Comparison of ENCODE assay signal across 22 cellular contexts in genomic region chr22:47352920-47353700, GRCh38.
"Had no signal": no experiment of that assay in that cellular context is flagged by ENCODE, and none has a peak within 500 bp of the region (broad histone marks: within the 10 kb centered on the region; RNA-seq: fewer than 3 reads in every experiment).

No MANE protein-coding gene starts in this region.

- H3K27ac ChIP-seq: breast epithelium, heart left ventricle, neural progenitor cell, suprapubic skin, transverse colon had no signal

- H3K4me3 ChIP-seq: breast epithelium, heart left ventricle, neural progenitor cell, suprapubic skin, transverse colon had no signal

- H3K27ac Mint-ChIP-seq: activated naive CD8-positive, alpha-beta T cell treated with anti-CD3 and anti-CD28 coated beads, Interleukin-2, amount 10 ng/mL, durations not matched to agents 7 days and 5 days; activated T-helper 1 cell treated with anti-CD3 and anti-CD28 coated beads, Interleukin-12 subunit alpha, Interleukin-12 subunit beta, Interleukin-2, Interleukin-4 antibody, amounts not matched to agents 30 ng/mL and 10 ng/mL and 1 ng/mL, durations not matched to agents 14 hours and 24 hours and 36 hours; mesothelial cell of epicardium; neural progenitor cell; progenitor cell of endocrine pancreas; stimulated activated naive CD8-positive, alpha-beta T cell treated with anti-CD3 and anti-CD28 coated beads, Interleukin-15, Interleukin-2, amounts not matched to agents 100 ng/mL and 50 ng/mL, for 24 hours had no signal

- H3K9me3 ChIP-seq: suprapubic skin, transverse colon had no signal

- H3K4me3 Mint-ChIP-seq: activated naive CD8-positive, alpha-beta T cell treated with anti-CD3 and anti-CD28 coated beads, Interleukin-2, amount 10 ng/mL, durations not matched to agents 7 days and 5 days; activated T-helper 1 cell treated with anti-CD3 and anti-CD28 coated beads, Interleukin-12 subunit alpha, Interleukin-12 subunit beta, Interleukin-2, Interleukin-4 antibody, amounts not matched to agents 30 ng/mL and 10 ng/mL and 1 ng/mL, durations not matched to agents 14 hours and 24 hours and 36 hours; mesothelial cell of epicardium; naive thymus-derived CD8-positive, alpha-beta T cell; neural progenitor cell; stimulated activated naive CD8-positive, alpha-beta T cell treated with anti-CD3 and anti-CD28 coated beads, Interleukin-15, Interleukin-2, amounts not matched to agents 100 ng/mL and 50 ng/mL, for 24 hours had no signal

- H3K27me3 Mint-ChIP-seq: progenitor cell of endocrine pancreas had no signal

- H3K36me3 Mint-ChIP-seq: activated naive CD8-positive, alpha-beta T cell treated with anti-CD3 and anti-CD28 coated beads, Interleukin-2, amount 10 ng/mL, durations not matched to agents 7 days and 5 days; naive thymus-derived CD8-positive, alpha-beta T cell; neural progenitor cell had no signal

- H3K9me3 Mint-ChIP-seq: activated naive CD8-positive, alpha-beta T cell treated with anti-CD3 and anti-CD28 coated beads, Interleukin-2, amount 10 ng/mL, durations not matched to agents 7 days and 5 days; activated T-helper 1 cell treated with anti-CD3 and anti-CD28 coated beads, Interleukin-12 subunit alpha, Interleukin-12 subunit beta, Interleukin-2, Interleukin-4 antibody, amounts not matched to agents 30 ng/mL and 10 ng/mL and 1 ng/mL, durations not matched to agents 14 hours and 24 hours and 36 hours; stimulated activated naive CD8-positive, alpha-beta T cell treated with anti-CD3 and anti-CD28 coated beads, Interleukin-15, Interleukin-2, amounts not matched to agents 100 ng/mL and 50 ng/mL, for 24 hours had no signal

- H3K36me3 ChIP-seq: breast epithelium, heart left ventricle, neural progenitor cell, suprapubic skin, transverse colon had no signal

- H3K9ac ChIP-seq: neural progenitor cell had no signal

- DNase-seq: activated CD4-positive, alpha-beta T cell treated with anti-CD3 and anti-CD28 coated beads for 4 hours; activated CD4-positive, alpha-beta T cell treated with anti-CD3 and anti-CD28 coated beads, Interleukin-2, amount 50 U/mL, for 48 hours; activated CD4-positive, CD25-positive, alpha-beta regulatory T cell; activated naive CD4-positive, alpha-beta T cell; activated naive CD8-positive, alpha-beta T cell treated with anti-CD3 and anti-CD28 coated beads, Interleukin-2, amount 10 ng/mL, durations not matched to agents 7 days and 5 days; amniotic stem cell; effector CD4-positive, alpha-beta T cell; heart left ventricle; left colon; naive thymus-derived CD8-positive, alpha-beta T cell; stimulated activated CD4-positive, alpha-beta T cell treated with anti-CD3 and anti-CD28 coated beads, Interleukin-1b, Interleukin-23, amount 100 ng/mL, for 48 hours; T1000; transverse colon had no signal

- FAIRE-seq: endometrium, keratinocyte had no signal

- H3K4me1 Mint-ChIP-seq: activated naive CD8-positive, alpha-beta T cell treated with anti-CD3 and anti-CD28 coated beads, Interleukin-2, amount 10 ng/mL, durations not matched to agents 7 days and 5 days; mesothelial cell of epicardium; neural progenitor cell had no signal

- H3K4me1 ChIP-seq: breast epithelium, heart left ventricle, neural progenitor cell, suprapubic skin, transverse colon had no signal

- ATAC-seq: heart left ventricle; left colon; naive thymus-derived CD8-positive, alpha-beta T cell had no signal

- H3K4me2 ChIP-seq: neural progenitor cell had no signal

- H3K27me3 ChIP-seq: neural progenitor cell, transverse colon had no signal

- H2AFZ ChIP-seq: neural progenitor cell had no signal
